Comparison of ENCODE assay signal across 7 cellular contexts in the genomic region with DNA sequence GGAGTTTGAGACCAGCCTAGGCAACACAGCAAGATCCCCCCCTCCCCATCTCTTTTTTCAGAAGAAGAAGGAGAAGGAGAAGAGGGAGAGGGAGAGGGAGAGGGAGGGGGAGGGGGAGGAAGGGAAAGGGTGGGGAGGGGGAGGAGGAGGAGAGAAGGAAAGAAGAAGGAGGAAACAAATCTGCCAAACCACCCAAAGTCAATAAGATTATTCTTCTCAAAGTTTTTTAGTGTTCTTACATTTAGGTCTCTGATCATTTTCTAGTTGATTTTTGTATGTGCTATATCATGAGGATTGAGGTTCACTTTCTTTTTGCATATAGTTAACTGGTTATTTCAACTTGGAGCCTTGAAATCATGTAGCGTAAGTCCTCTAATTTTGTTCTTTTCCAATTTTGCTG.
"Had no signal": no experiment of that assay in that cellular context is flagged by ENCODE, and none has a peak within 500 bp of the region (broad histone marks: within the 10 kb centered on the region; RNA-seq: fewer than 3 reads in every experiment).

No MANE protein-coding gene starts in this region.

- H3K4me3 ChIP-seq: GM23338 had no signal

- DNase-seq: H9, HCEC 1CT, KG1 had no signal

- ATAC-seq: GM23338 had no signal

- H2AFZ ChIP-seq: GM23338 had no signal

- H3K4me2 ChIP-seq: GM23338 had no signal

- FAIRE-seq: H1, H54, HTR-8/SVneo had no signal
